In genomic region chr10:27581225-27581624, GRCh38 we compare ENCODE assay signal across 2 cellular contexts.
TF ChIP-seq lines count a peak whose summit lies in the region.

No MANE protein-coding gene starts in this region.

TF ChIP-seq in HepG2, 621 proteins besides CTCF, POLR2A, EP300 and RAD21 (continued from another document):
- TF ChIP-seq, protein P1, sequence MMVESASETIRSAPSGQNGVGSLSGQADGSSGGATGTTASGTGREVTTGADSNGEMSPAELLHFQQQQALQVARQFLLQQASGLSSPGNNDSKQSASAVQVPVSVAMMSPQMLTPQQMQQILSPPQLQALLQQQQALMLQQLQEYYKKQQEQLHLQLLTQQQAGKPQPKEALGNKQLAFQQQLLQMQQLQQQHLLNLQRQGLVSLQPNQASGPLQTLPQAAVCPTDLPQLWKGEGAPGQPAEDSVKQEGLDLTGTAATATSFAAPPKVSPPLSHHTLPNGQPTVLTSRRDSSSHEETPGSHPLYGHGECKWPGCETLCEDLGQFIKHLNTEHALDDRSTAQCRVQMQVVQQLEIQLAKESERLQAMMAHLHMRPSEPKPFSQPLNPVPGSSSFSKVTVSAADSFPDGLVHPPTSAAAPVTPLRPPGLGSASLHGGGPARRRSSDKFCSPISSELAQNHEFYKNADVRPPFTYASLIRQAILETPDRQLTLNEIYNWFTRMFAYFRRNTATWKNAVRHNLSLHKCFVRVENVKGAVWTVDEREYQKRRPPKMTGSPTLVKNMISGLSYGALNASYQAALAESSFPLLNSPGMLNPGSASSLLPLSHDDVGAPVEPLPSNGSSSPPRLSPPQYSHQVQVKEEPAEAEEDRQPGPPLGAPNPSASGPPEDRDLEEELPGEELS (CRISPR knock-in tag; IDR thresholded peaks at IDR 0.05): no peak
- TF ChIP-seq MAFF (IDR thresholded peaks at IDR 0.05; ENCODE audit: low read depth, low read length) (peak; percentile 11; the same call in 1 of the 2 replicates), LCORL (IDR thresholded peaks at IDR 0.05) (no peak), LCORL (CRISPR knock-in tag; IDR thresholded peaks at IDR 0.05) (no peak), MAFK (conservative IDR thresholded peaks at IDR 0.05 in 1 of 2, IDR thresholded peaks at IDR 0.05 in 1 of 2; ENCODE audit: low read length in 2 of 2) (peak in 1 of 2 experiments; percentile 54; a peak in 2 of 4 replicates)

TF ChIP-seq in IMR-90, 13 proteins besides CTCF, POLR2A, EP300 and RAD21 (continued from another document):
- TF ChIP-seq, protein P2, sequence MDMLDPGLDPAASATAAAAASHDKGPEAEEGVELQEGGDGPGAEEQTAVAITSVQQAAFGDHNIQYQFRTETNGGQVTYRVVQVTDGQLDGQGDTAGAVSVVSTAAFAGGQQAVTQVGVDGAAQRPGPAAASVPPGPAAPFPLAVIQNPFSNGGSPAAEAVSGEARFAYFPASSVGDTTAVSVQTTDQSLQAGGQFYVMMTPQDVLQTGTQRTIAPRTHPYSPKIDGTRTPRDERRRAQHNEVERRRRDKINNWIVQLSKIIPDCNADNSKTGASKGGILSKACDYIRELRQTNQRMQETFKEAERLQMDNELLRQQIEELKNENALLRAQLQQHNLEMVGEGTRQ (IDR thresholded peaks at IDR 0.05; ENCODE audit: low read depth, low read length): no peak
- TF ChIP-seq MAZ (IDR thresholded peaks at IDR 0.05; ENCODE audit: borderline replicate concordance, low read depth, low read length) (no peak), MAFK (IDR thresholded peaks at IDR 0.05; ENCODE audit: low read depth, low read length) (peak; percentile 17; the same call in 1 of the 2 replicates), MXI1 (IDR thresholded peaks at IDR 0.05; ENCODE audit: borderline replicate concordance, low read depth, low read length) (no peak), SMC3 (IDR thresholded peaks at IDR 0.05; ENCODE audit: low read depth, low read length) (no peak)
